In the genomic region with DNA sequence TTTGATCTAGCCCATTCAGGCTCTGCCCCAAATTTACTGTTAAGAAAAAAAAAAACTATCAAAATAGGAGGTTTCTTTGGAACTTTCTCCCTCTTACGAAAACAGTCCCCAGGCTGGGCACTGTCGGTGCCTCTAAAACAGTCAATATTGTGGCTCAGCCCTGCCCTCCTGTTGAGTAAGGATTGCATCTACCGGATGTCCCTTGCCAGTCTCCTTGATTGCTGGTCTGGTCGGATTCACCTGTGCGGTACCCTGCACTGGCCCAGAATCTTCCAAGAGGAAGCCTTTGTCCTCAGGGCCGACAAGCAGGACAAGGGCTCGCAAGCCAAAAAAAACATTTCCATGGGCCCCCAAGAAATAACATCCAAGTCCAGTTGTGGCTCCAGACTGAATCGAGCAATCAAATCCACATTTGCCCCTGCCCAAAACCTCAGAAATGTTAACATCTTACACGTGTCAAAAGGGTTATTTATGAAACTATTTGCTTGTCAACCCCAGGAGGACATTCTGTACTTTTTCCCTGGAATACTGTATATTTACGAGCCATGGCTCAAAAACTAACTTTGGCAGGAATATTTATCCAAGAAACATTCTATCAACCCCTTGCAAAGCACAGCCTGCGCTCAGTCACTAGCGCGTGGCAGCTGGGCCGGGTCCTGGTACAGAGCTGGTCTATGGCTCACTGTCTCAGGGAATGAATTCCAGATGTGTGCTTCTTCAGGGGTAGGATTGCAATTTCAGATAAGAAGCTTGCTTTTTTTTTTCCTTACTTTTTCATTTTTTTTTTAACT, we compare ENCODE assay signal across 18 cellular contexts.
DNase-seq lines count a peak whose midpoint lies in the region; ATAC-seq, FAIRE-seq and TF ChIP-seq lines count a peak whose summit lies in the region.
"Had no signal": no experiment of that assay in that cellular context is flagged by ENCODE, and none has a peak within 500 bp of the region (broad histone marks: within the 10 kb centered on the region; RNA-seq: fewer than 3 reads in every experiment).

No MANE protein-coding gene starts in this region.

- TF ChIP-seq POLR2A in upper lobe of left lung (IDR thresholded peaks at IDR 0.05): no peak
- no peak for TF ChIP-seq POLR2A in GM12891 (IDR thresholded peaks at IDR 0.05; ENCODE audit: low read depth, low read length)

- DNase-seq in SK-N-SH (peak; percentile 45), fibroblast of mammary gland (ENCODE audit: low read depth) (peak; percentile 98), mesothelial cell of epicardium (ENCODE audit: low spot score in 2 of 2, unreplicated experiment in 2 of 2) (no peak), upper lobe of left lung (peak; percentile 37 to 87), GM12891 (ENCODE audit: insufficient read length, low spot score) (no peak)
- no peak for DNase-seq in activated naive CD4-positive, alpha-beta T cell treated with anti-CD3 and anti-CD28 coated beads, Interleukin-2, amount 50 U/mL, for 72 hours (ENCODE audit: low spot score in 2 of 2)
- DNase-seq: activated CD4-positive, alpha-beta T cell treated with anti-CD3 and anti-CD28 coated beads, Interleukin-2, amount 10 ng/mL, durations not matched to agents 24 days and 14 days; activated effector memory CD4-positive, alpha-beta T cell treated with Interleukin-2 at 50 U/mL for 16 hours; NCI-H1048; pancreas; PC-9; stimulated activated CD4-positive, alpha-beta T cell treated with anti-CD3 and anti-CD28 coated beads, Interleukin-4, amount 100 ng/mL, for 1 hour; stimulated activated naive CD8-positive, alpha-beta T cell treated with anti-CD3 and anti-CD28 coated beads, Interleukin-15, Interleukin-2, amounts not matched to agents 100 U/mL and 50 U/mL, for 24 hours; T-helper 2 cell had no signal

- peaks cover 0 to 15% of the 10 kb centered on the region in 2 experiments; a peak in 2 of 4 replicates for H3K4me1 ChIP-seq in SK-N-SH (ENCODE audit: control insufficient read depth in 1 of 2, insufficient read depth in 2 of 2, low read depth in 1 of 2, low read length in 1 of 2)
- H3K4me1 ChIP-seq in upper lobe of left lung: peaks cover 0 to 3% (median 0%) of the 10 kb centered on the region in 4 donors
- H3K4me1 ChIP-seq: pancreas had no signal

- H2AFZ ChIP-seq in SK-N-SH (ENCODE audit: low read depth): 0 out of 2 replicates have a peak overlapping the region, but pooled peaks have one; percentile 26
- H2AFZ ChIP-seq: PC-9 had no signal

- no peaks in the 10 kb centered on the region for H3K27me3 Mint-ChIP-seq in mesothelial cell of epicardium (ENCODE audit: low read depth)

- no peak overlapping the region for H3K4me3 Mint-ChIP-seq in mesothelial cell of epicardium
- H3K4me3 Mint-ChIP-seq: activated CD4-positive, alpha-beta T cell treated with anti-CD3 and anti-CD28 coated beads, Interleukin-2, amount 10 ng/mL, durations not matched to agents 24 days and 14 days; dendritic cell treated with granulocyte-macrophage colony-stimulating factor and Interleukin-4, amounts not matched to agents 40 ng/mL and 50 ng/mL, for 4 days had no signal

- H3K9me3 Mint-ChIP-seq in mesothelial cell of epicardium: no peaks in the 10 kb centered on the region
- no peaks in the 10 kb centered on the region for H3K9me3 Mint-ChIP-seq in activated naive CD4-positive, alpha-beta T cell treated with anti-CD3 and anti-CD28 coated beads, Interleukin-2, amount 50 U/mL, for 72 hours
- H3K9me3 Mint-ChIP-seq: activated CD4-positive, alpha-beta T cell treated with anti-CD3 and anti-CD28 coated beads, Interleukin-2, amount 10 ng/mL, durations not matched to agents 24 days and 14 days; dendritic cell treated with granulocyte-macrophage colony-stimulating factor and Interleukin-4, amounts not matched to agents 40 ng/mL and 50 ng/mL, for 4 days had no signal

- no peak for FAIRE-seq in GM12891 (lab: Jason Lieb, UNC)
- FAIRE-seq: GM12892, H1, pancreas had no signal

- TF ChIP-seq EP300 in SK-N-SH (IDR thresholded peaks at IDR 0.05; ENCODE audit: borderline replicate concordance in 1 of 2, low read depth in 1 of 2, low read length in 1 of 2) (peak in 1 of 2 experiments; percentile 41; a peak in 1 of 4 replicates), upper lobe of left lung (IDR thresholded peaks at IDR 0.05) (peak in 2 of 4 donors; percentile 75)

- H3K27ac Mint-ChIP-seq in mesothelial cell of epicardium: peak overlapping the region; percentile 54
- no peak overlapping the region for H3K27ac Mint-ChIP-seq in activated naive CD4-positive, alpha-beta T cell treated with anti-CD3 and anti-CD28 coated beads, Interleukin-2, amount 50 U/mL, for 72 hours
- H3K27ac Mint-ChIP-seq: activated CD4-positive, alpha-beta T cell treated with anti-CD3 and anti-CD28 coated beads, Interleukin-2, amount 10 ng/mL, durations not matched to agents 24 days and 14 days; dendritic cell treated with granulocyte-macrophage colony-stimulating factor and Interleukin-4, amounts not matched to agents 40 ng/mL and 50 ng/mL, for 4 days had no signal

- H3K27ac ChIP-seq in SK-N-SH (ENCODE audit: low read depth in 2 of 2, low read length in 1 of 2) (peak overlapping the region in 1 of 2 experiments; percentile 39; a peak in 1 of 4 replicates), upper lobe of left lung (peak overlapping the region; percentile 8 to 56 (median 50))
- H3K27ac ChIP-seq: pancreas, PC-9 had no signal

- TF ChIP-seq CTCF in SK-N-SH (IDR thresholded peaks at IDR 0.05) (no peak), fibroblast of mammary gland (conservative IDR thresholded peaks at IDR 0.05; ENCODE audit: control insufficient read depth, insufficient read depth, low read depth, low read length) (no peak), mesothelial cell of epicardium (IDR thresholded peaks at IDR 0.05; ENCODE audit: unreplicated experiment) (no peak), upper lobe of left lung (IDR thresholded peaks at IDR 0.05) (no peak)

- CTCF ChIA-PET in SK-N-SH (lab: Yijun Ruan, JAX): no interaction called here

- POLR2A ChIA-PET in SK-N-SH (lab: Yijun Ruan, JAX): no interaction called here

- no peaks in the 10 kb centered on the region for H3K79me2 ChIP-seq in SK-N-SH (ENCODE audit: insufficient read depth)

- H3K4me3 ChIP-seq in SK-N-SH (ENCODE audit: low read depth in 2 of 2, low read length in 1 of 2) (no peak overlapping the region), fibroblast of mammary gland (ENCODE audit: control insufficient read depth, low read depth, low read length) (no peak overlapping the region), upper lobe of left lung (no peak overlapping the region)
- H3K4me3 ChIP-seq: pancreas, PC-9 had no signal

- H3K27me3 ChIP-seq in SK-N-SH (ENCODE audit: insufficient read depth): no peaks in the 10 kb centered on the region
- no peaks in the 10 kb centered on the region for H3K27me3 ChIP-seq in upper lobe of left lung
- H3K27me3 ChIP-seq: pancreas had no signal

- no peaks in the 10 kb centered on the region for H3K36me3 ChIP-seq in SK-N-SH (replicated peaks in 1 of 2; ENCODE audit: control insufficient read depth in 1 of 2, insufficient read depth in 2 of 2, low read length in 1 of 2)
- H3K36me3 ChIP-seq in upper lobe of left lung: no peaks in the 10 kb centered on the region
- H3K36me3 ChIP-seq: pancreas had no signal

- H3K9ac ChIP-seq in SK-N-SH: no peak overlapping the region

- H4K20me1 ChIP-seq in SK-N-SH (ENCODE audit: insufficient read depth): no peaks in the 10 kb centered on the region

- H3K36me3 Mint-ChIP-seq in mesothelial cell of epicardium: no peaks in the 10 kb centered on the region
- no peaks in the 10 kb centered on the region for H3K36me3 Mint-ChIP-seq in activated naive CD4-positive, alpha-beta T cell treated with anti-CD3 and anti-CD28 coated beads, Interleukin-2, amount 50 U/mL, for 72 hours

- WGBS in SK-N-SH (ENCODE audit: low lambda C conversion rate): 52% methylated on average over 14 of the region's 14 CpGs
- 72 to 76% methylated on average over 12 to 14 of the region's 14 CpGs for WGBS in upper lobe of left lung, 2 donors

- peak; percentile 76 to 91 for ATAC-seq in upper lobe of left lung (ENCODE audit: low FRiP score in 2 of 2)
- ATAC-seq in activated naive CD4-positive, alpha-beta T cell treated with anti-CD3 and anti-CD28 coated beads, Interleukin-2, amount 50 U/mL, for 72 hours: no peak
- ATAC-seq in HG03108 (IDR thresholded peaks at IDR 0.05; ENCODE audit: unreplicated experiment): no peak
- ATAC-seq: stimulated activated naive CD8-positive, alpha-beta T cell treated with anti-CD3 and anti-CD28 coated beads, Interleukin-15, Interleukin-2, amounts not matched to agents 100 U/mL and 50 U/mL, for 24 hours had no signal

- no peak for TF ChIP-seq RAD21 in SK-N-SH (IDR thresholded peaks at IDR 0.05; ENCODE audit: low read length)

- peak overlapping the region; percentile 17; the same call in 1 of the 2 replicates for H3K4me2 ChIP-seq in SK-N-SH
- H3K4me2 ChIP-seq: PC-9 had no signal

- H3K9me2 ChIP-seq in SK-N-SH: no peaks in the 10 kb centered on the region

- H3F3A ChIP-seq in SK-N-SH (replicated peaks; ENCODE audit: insufficient read depth): peaks cover 11% of the 10 kb centered on the region

- no peaks in the 10 kb centered on the region for H3K9me3 ChIP-seq in SK-N-SH
- H3K9me3 ChIP-seq in upper lobe of left lung: no peaks in the 10 kb centered on the region
- H3K9me3 ChIP-seq: pancreas had no signal

- H3K4me1 Mint-ChIP-seq in mesothelial cell of epicardium: peaks cover 23% of the 10 kb centered on the region

TF ChIP-seq in SK-N-SH, 30 proteins besides CTCF, POLR2A, EP300 and RAD21 (continues in another document):
- TF ChIP-seq SIN3A (IDR thresholded peaks at IDR 0.05; ENCODE audit: borderline replicate concordance, low read depth, low read length): 0 out of 2 replicates have a peak, but pooled peaks have one; percentile 25
- TF ChIP-seq POLR2AphosphoS5 (IDR thresholded peaks at IDR 0.05; ENCODE audit: low read depth, low read length): peak; percentile 43; the same call in 1 of the 2 replicates
- no peak for TF ChIP-seq RXRA (IDR thresholded peaks at IDR 0.05; ENCODE audit: borderline replicate concordance, low read depth)
- TF ChIP-seq EZH2phosphoT487 (IDR thresholded peaks at IDR 0.05; ENCODE audit: borderline replicate concordance, low read depth): no peak
- no peak for TF ChIP-seq RCOR1 (IDR thresholded peaks at IDR 0.05; ENCODE audit: low read length)

TF ChIP-seq in GM12891, 5 proteins besides CTCF, POLR2A, EP300 and RAD21:
- TF ChIP-seq POLR2AphosphoS5 (IDR thresholded peaks at IDR 0.05; ENCODE audit: low read depth, low read length) (no peak), POU2F2 (IDR thresholded peaks at IDR 0.05; ENCODE audit: low read depth, low read length) (no peak), SPI1 (IDR thresholded peaks at IDR 0.05; ENCODE audit: low read depth, low read length) (no peak), PAX5 (IDR thresholded peaks at IDR 0.05; ENCODE audit: insufficient read depth, low read length, severe bottlenecking) (no peak), TAF1 (IDR thresholded peaks at IDR 0.05; ENCODE audit: low read depth, low read length) (no peak)

Comparison
In these comparisons a context has a peak if more than half of its experiments do, and no peak if none do; other contexts are left out.
1. DNase-seq: peak in SK-N-SH (single experiment), fibroblast of mammary gland (single experiment) and upper lobe of left lung (2 of 2); none in mesothelial cell of epicardium (0 of 2), activated naive CD4-positive, alpha-beta T cell treated with anti-CD3 and anti-CD28 coated beads, Interleukin-2, amount 50 U/mL, for 72 hours (0 of 2) and GM12891 (single experiment).
2. ATAC-seq: peak in upper lobe of left lung (2 of 2); none in activated naive CD4-positive, alpha-beta T cell treated with anti-CD3 and anti-CD28 coated beads, Interleukin-2, amount 50 U/mL, for 72 hours (0 of 2) and HG03108 (single experiment).